Comparison of ENCODE assay signal across 14 cellular contexts in genomic region chr5:98767563-98767962, GRCh38. TPM values are rescaled to one million over a fixed set of nuclear protein-coding genes. Genes with fewer than 3 reads are reported as not detected.
A peak's percentile ranks its signal among the peaks of the same experiment; 100 is the strongest.
DNase-seq lines count a peak whose midpoint lies in the region; ATAC-seq and TF ChIP-seq lines count a peak whose summit lies in the region.
"Had no signal": no experiment of that assay in that cellular context is flagged by ENCODE, and none has a peak within 500 bp of the region (broad histone marks: within the 10 kb centered on the region; RNA-seq: fewer than 3 reads in every experiment).

No MANE protein-coding gene starts in this region.

- H3K36me3 ChIP-seq in naive thymus-derived CD4-positive, alpha-beta T cell (ENCODE audit: control insufficient read depth in 2 of 3, insufficient read depth in 3 of 3, low read length in 3 of 3): no peaks in the 10 kb centered on the region
- H3K36me3 ChIP-seq: right atrium auricular region, upper lobe of left lung had no signal

- DNase-seq in NCI-H345 (lab: John Stamatoyannopoulos, UW) (peak; percentile 16), NCI-H345 treated with DMSO at 0.1 percent for 48 hours (lab: John Stamatoyannopoulos, UW; ENCODE audit: unreplicated experiment) (no peak), chondrocyte (ENCODE audit: low spot score) (no peak), A172 (ENCODE audit: low spot score) (no peak), GM10248 (ENCODE audit: extremely low spot score) (no peak)
- no peak for DNase-seq in naive thymus-derived CD4-positive, alpha-beta T cell
- DNase-seq: GF-D8 had no signal

- peak overlapping the region; percentile 10 for H3K4me3 Mint-ChIP-seq in chondrocyte (ENCODE audit: unreplicated experiment)
- H3K4me3 Mint-ChIP-seq in naive thymus-derived CD4-positive, alpha-beta T cell: peak overlapping the region in 7 of 10 donors; percentile 2 to 100 (median 89)

- peaks cover 12 to 21% of the 10 kb centered on the region in 2 donors for H3K4me1 ChIP-seq in naive thymus-derived CD4-positive, alpha-beta T cell (ENCODE audit: control insufficient read depth in 2 of 2, insufficient read depth in 2 of 2, low read length in 2 of 2)

- no peaks in the 10 kb centered on the region for H3K9me3 Mint-ChIP-seq in chondrocyte (ENCODE audit: low read depth)
- H3K9me3 Mint-ChIP-seq in naive thymus-derived CD4-positive, alpha-beta T cell: peaks cover 0 to 2% (median 0%) of the 10 kb centered on the region in 11 donors
- H3K9me3 Mint-ChIP-seq: activated naive CD4-positive, alpha-beta T cell treated with anti-CD3 and anti-CD28 coated beads, Interleukin-2, amount 50 U/mL, for 24 hours had no signal

- intact Hi-C loops in naive thymus-derived CD4-positive, alpha-beta T cell (cut with micrococcal nuclease): loop anchor here in 1 of 2 donors (5.0 to 10.0 kb wide), 2 partner anchors 153 to 1235 kb away; no protein-coding TSS in a partner anchor

- peaks cover under 1% of the 10 kb centered on the region for H3K36me3 Mint-ChIP-seq in chondrocyte (ENCODE audit: low read depth)
- H3K36me3 Mint-ChIP-seq in naive thymus-derived CD4-positive, alpha-beta T cell: peaks cover 0 to 1% (median 0%) of the 10 kb centered on the region in 5 donors
- H3K36me3 Mint-ChIP-seq: activated naive CD4-positive, alpha-beta T cell treated with anti-CD3 and anti-CD28 coated beads, Interleukin-2, amount 50 U/mL, for 24 hours had no signal

- TF ChIP-seq CTCF in chondrocyte (IDR thresholded peaks at IDR 0.05) (no peak), GM10248 (IDR thresholded peaks at IDR 0.05; ENCODE audit: control extremely low read depth, extremely low read depth, low read depth, missing control alignments) (no peak)

- H3K4me1 Mint-ChIP-seq in chondrocyte (ENCODE audit: low read depth): peaks cover 46% of the 10 kb centered on the region
- peaks cover 22 to 38% (median 31%) of the 10 kb centered on the region in 7 donors for H3K4me1 Mint-ChIP-seq in naive thymus-derived CD4-positive, alpha-beta T cell

- H3K27me3 ChIP-seq in naive thymus-derived CD4-positive, alpha-beta T cell (ENCODE audit: control insufficient read depth in 2 of 2, insufficient read depth in 2 of 2, low read length in 2 of 2): peaks cover 0 to 3% of the 10 kb centered on the region in 2 donors
- H3K27me3 ChIP-seq: right atrium auricular region had no signal

- POLR2A ChIA-PET in naive thymus-derived CD4-positive, alpha-beta T cell (lab: Charles Lee): interaction anchor here (1.0 kb wide), 1 partner anchor 29 kb away, joined by 3 read pairs; no protein-coding TSS in a partner anchor
- POLR2A ChIA-PET in GM10248 (lab: Yijun Ruan, JAX): no interaction called here

- no peak overlapping the region for H3K27ac ChIP-seq in naive thymus-derived CD4-positive, alpha-beta T cell (ENCODE audit: low read depth, low read length)
- H3K27ac ChIP-seq: A549, upper lobe of left lung had no signal

- peak overlapping the region; percentile 64 for H3K27ac Mint-ChIP-seq in chondrocyte (ENCODE audit: unreplicated experiment)
- H3K27ac Mint-ChIP-seq in naive thymus-derived CD4-positive, alpha-beta T cell: peak overlapping the region in 1 of 9 donors; percentile 16
- H3K27ac Mint-ChIP-seq: activated naive CD4-positive, alpha-beta T cell treated with anti-CD3 and anti-CD28 coated beads, Interleukin-2, amount 50 U/mL, for 24 hours had no signal

- ATAC-seq in naive thymus-derived CD4-positive, alpha-beta T cell: no peak
- no peak for ATAC-seq in GM21423 (IDR thresholded peaks at IDR 0.05; ENCODE audit: unreplicated experiment)
- no peak for ATAC-seq in HG03095 (IDR thresholded peaks at IDR 0.05; ENCODE audit: unreplicated experiment)

- CTCF ChIA-PET in naive thymus-derived CD4-positive, alpha-beta T cell (lab: Charles Lee): interaction anchor here (0.7 to 3.6 kb wide), 4 partner anchors 14 to 1949 kb away, joined by 4 to 23 read pairs (median 4); no protein-coding TSS in a partner anchor
- CTCF ChIA-PET in GM10248 (lab: Yijun Ruan, JAX): interaction anchor here (0.6 to 7.0 kb wide), 18 partner anchors 8 to 1272 kb away, joined by 3 to 87 read pairs (median 10); no protein-coding TSS in a partner anchor

- no peak overlapping the region for H3K4me3 ChIP-seq in naive thymus-derived CD4-positive, alpha-beta T cell (ENCODE audit: low read length)
- H3K4me3 ChIP-seq: K562 had no signal

- H3K9me3 ChIP-seq in naive thymus-derived CD4-positive, alpha-beta T cell (ENCODE audit: control insufficient read depth in 2 of 3, low read length in 3 of 3): no peaks in the 10 kb centered on the region
- H3K9me3 ChIP-seq: A549, right atrium auricular region, upper lobe of left lung had no signal

- no peaks in the 10 kb centered on the region for H3K27me3 Mint-ChIP-seq in chondrocyte (ENCODE audit: low read depth)
- H3K27me3 Mint-ChIP-seq in naive thymus-derived CD4-positive, alpha-beta T cell: peaks cover 30 to 76% (median 42%) of the 10 kb centered on the region in 5 donors

RNA-seq across cellular contexts. Expression of gene RGMB, which starts 5.9 kb away (rescaled TPM):
- total RNA-seq in chondrocyte: 21.9 to 28.5 TPM (median 27.7 TPM) in 3 replicates
- total RNA-seq in naive thymus-derived CD4-positive, alpha-beta T cell: 10 to 100 TPM in 3 of 5 experiments, 1 to 10 TPM in 1, under 1 TPM in 1; 0.41 to 22.4 (median 18.7) TPM
- 1 to 10 TPM; 5.3 to 7.4 TPM for polyA plus RNA-seq in naive thymus-derived CD4-positive, alpha-beta T cell
- 22.0 and 22.8 TPM in 2 replicates for total RNA-seq in A172 (2014; rRNA removed; shearing (Covaris generic))
